ENCODE assay signal across 8 cellular contexts in the genomic region with DNA sequence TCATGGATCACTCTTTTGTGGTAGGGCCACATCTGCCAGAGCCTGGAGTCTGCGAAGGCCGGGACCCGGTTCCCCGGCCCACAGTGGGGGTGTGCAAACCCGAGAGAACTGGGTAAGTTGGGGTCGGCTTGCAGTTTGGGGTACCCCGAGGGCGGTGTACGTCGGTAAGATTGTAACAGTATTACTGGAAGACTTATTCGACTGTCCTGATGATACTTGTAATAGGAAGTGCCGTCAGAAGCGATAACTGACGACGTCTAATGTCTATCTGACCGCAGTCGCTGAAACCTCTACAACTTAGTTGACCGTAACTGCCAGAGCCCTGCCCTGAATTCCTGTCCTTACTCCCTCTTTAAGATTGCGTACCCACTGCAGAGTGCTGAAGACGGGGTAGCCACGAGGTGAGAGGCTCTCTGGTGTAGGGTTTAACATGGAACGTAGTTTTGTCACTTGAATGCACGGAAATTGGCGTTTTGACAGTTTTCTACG. TPM values are rescaled to one million over a fixed set of nuclear protein-coding genes. Genes with fewer than 3 reads are reported as not detected.
A peak's percentile ranks its signal among the peaks of the same experiment; 100 is the strongest.
DNase-seq lines count a peak whose midpoint lies in the region; ATAC-seq and TF ChIP-seq lines count a peak whose summit lies in the region.

No MANE protein-coding gene starts in this region.

- no peaks in the 10 kb centered on the region for H3K27me3 Mint-ChIP-seq in activated CD8-positive, alpha-beta T cell treated with anti-CD3 and anti-CD28 coated beads for 36 hours

- no peak for TF ChIP-seq CTCF in activated CD8-positive, alpha-beta T cell treated with anti-CD3 and anti-CD28 coated beads for 36 hours (IDR thresholded peaks at IDR 0.05)
- TF ChIP-seq CTCF in heart left ventricle (IDR thresholded peaks at IDR 0.05), result no peak
- no peak for TF ChIP-seq CTCF in retinal pigment epithelial cell (conservative IDR thresholded peaks at IDR 0.05; ENCODE audit: low read depth, low read length)

- peaks cover 0 to 45% (median 37%) of the 10 kb centered on the region in 9 donors for H3K36me3 ChIP-seq in heart left ventricle

- H3K9me3 ChIP-seq in heart left ventricle, result no peaks in the 10 kb centered on the region

- peaks cover 53% of the 10 kb centered on the region for H3K36me3 Mint-ChIP-seq in activated CD8-positive, alpha-beta T cell treated with anti-CD3 and anti-CD28 coated beads for 36 hours (ENCODE audit: low read depth)

- WGBS in heart left ventricle, 4 donors, result 0 to 1% (median 0%) methylated on average over 20 to 25 of the region's 25 CpGs

- CTCF ChIA-PET in activated CD8-positive, alpha-beta T cell treated with anti-CD3 and anti-CD28 coated beads for 36 hours (lab: Charles Lee), result interaction anchor here (0.9 to 4.5 kb wide), 5 partner anchors 11 to 88 kb away, joined by 4 to 39 read pairs (median 7); a partner anchor contains a TSS

- H3K27ac Mint-ChIP-seq in activated CD8-positive, alpha-beta T cell treated with anti-CD3 and anti-CD28 coated beads for 36 hours, result peak overlapping the region; percentile 97

- TF ChIP-seq POLR2A in heart left ventricle (IDR thresholded peaks at IDR 0.05), result no peak

- peaks cover 7 to 49% (median 28%) of the 10 kb centered on the region in 12 donors for H3K4me1 ChIP-seq in heart left ventricle

- no peaks in the 10 kb centered on the region for H3K27me3 ChIP-seq in heart left ventricle

- peak overlapping the region; percentile 34 to 93 (median 86) for H3K27ac ChIP-seq in heart left ventricle

- peak; percentile 45 for DNase-seq in EH (ENCODE audit: low read depth)
- no peak for DNase-seq in activated CD8-positive, alpha-beta T cell treated with anti-CD3 and anti-CD28 coated beads for 36 hours
- peak in 1 of 5 donors; percentile 27 for DNase-seq in heart left ventricle
- DNase-seq in retinal pigment epithelial cell (ENCODE audit: low read depth), result no peak
- DNase-seq in GM19240 (ENCODE audit: insufficient read length, low spot score), result no peak

- POLR2A ChIA-PET in activated CD8-positive, alpha-beta T cell treated with anti-CD3 and anti-CD28 coated beads for 36 hours (lab: Charles Lee), result interaction anchor here (0.8 to 11.6 kb wide), 16 partner anchors 9 to 153 kb away, joined by 3 to 200 read pairs (median 4); a partner anchor contains a TSS

- ATAC-seq in HG02938 (IDR thresholded peaks at IDR 0.05; ENCODE audit: unreplicated experiment) (peak; percentile 6), heart left ventricle (peak in 1 of 4 donors; percentile 13), GM21737 (IDR thresholded peaks at IDR 0.05; ENCODE audit: unreplicated experiment) (no peak), HG02678 (IDR thresholded peaks at IDR 0.05; ENCODE audit: unreplicated experiment) (no peak)
- ATAC-seq in activated CD8-positive, alpha-beta T cell treated with anti-CD3 and anti-CD28 coated beads for 36 hours, result no peak

- H3K4me3 Mint-ChIP-seq in activated CD8-positive, alpha-beta T cell treated with anti-CD3 and anti-CD28 coated beads for 36 hours, result peak overlapping the region; percentile 96

- intact Hi-C loops in activated CD8-positive, alpha-beta T cell treated with anti-CD3 and anti-CD28 coated beads for 36 hours (cut with micrococcal nuclease), result loop anchor here (2.0 to 5.0 kb wide), 2 partner anchors 53 to 152 kb away; no protein-coding TSS in a partner anchor
- intact Hi-C loops in heart left ventricle (cut with DNase I), result loop anchor here in 4 of 10 donors (2.0 to 5.0 kb wide), 3 partner anchors 57 to 98 kb away; a partner anchor contains a TSS

- no peaks in the 10 kb centered on the region for H3K9me3 Mint-ChIP-seq in activated CD8-positive, alpha-beta T cell treated with anti-CD3 and anti-CD28 coated beads for 36 hours

- H3K4me1 Mint-ChIP-seq in activated CD8-positive, alpha-beta T cell treated with anti-CD3 and anti-CD28 coated beads for 36 hours (ENCODE audit: low read depth), result peaks cover 48% of the 10 kb centered on the region

- H3K4me3 ChIP-seq in heart left ventricle, result peak overlapping the region; percentile 71 to 100 (median 86)
- H3K4me3 ChIP-seq in retinal pigment epithelial cell (ENCODE audit: low read length), result peak overlapping the region; percentile 92

RNA-seq across cellular contexts. Expression of a gene that starts 24.0 kb away (rescaled TPM):
- 10 to 100 TPM; 44.6 to 47.6 TPM for total RNA-seq in activated CD8-positive, alpha-beta T cell treated with anti-CD3 and anti-CD28 coated beads for 36 hours
- 10 to 100 TPM in 5 of 9 donors, 1 to 10 TPM in 4; 5.8 to 43.5 (median 11.5) TPM for total RNA-seq in heart left ventricle
- 1 to 10 TPM; 5.2 to 8.6 TPM for polyA plus RNA-seq in heart left ventricle

RNA-seq across cellular contexts. Expression of a gene that starts 52.6 kb away (rescaled TPM):
- 1 to 10 TPM; 1.8 to 2.3 TPM for total RNA-seq in activated CD8-positive, alpha-beta T cell treated with anti-CD3 and anti-CD28 coated beads for 36 hours
- 1 to 10 TPM in 3 of 9 donors, under 1 TPM in 6; 0.37 to 2.5 (median 0.98) TPM for total RNA-seq in heart left ventricle
- polyA plus RNA-seq in heart left ventricle, result under 1 TPM; 0.42 to 0.85 TPM

RNA-seq across cellular contexts. Expression of a gene that starts 58.5 kb away (rescaled TPM):
- total RNA-seq in activated CD8-positive, alpha-beta T cell treated with anti-CD3 and anti-CD28 coated beads for 36 hours, result 1,000 to 10,000 TPM; 1,334 to 1,337 TPM
- total RNA-seq in heart left ventricle, result 1,000 to 10,000 TPM in 8 of 9 donors, 100 to 1,000 TPM in 1; 665 to 2,180 (median 1,547) TPM
- 1,000 to 10,000 TPM in 1 of 2 donors, 100 to 1,000 TPM in 1; 932 to 1,006 TPM for polyA plus RNA-seq in heart left ventricle
